ENCODE assay signal across 12 cellular contexts in the genomic region with DNA sequence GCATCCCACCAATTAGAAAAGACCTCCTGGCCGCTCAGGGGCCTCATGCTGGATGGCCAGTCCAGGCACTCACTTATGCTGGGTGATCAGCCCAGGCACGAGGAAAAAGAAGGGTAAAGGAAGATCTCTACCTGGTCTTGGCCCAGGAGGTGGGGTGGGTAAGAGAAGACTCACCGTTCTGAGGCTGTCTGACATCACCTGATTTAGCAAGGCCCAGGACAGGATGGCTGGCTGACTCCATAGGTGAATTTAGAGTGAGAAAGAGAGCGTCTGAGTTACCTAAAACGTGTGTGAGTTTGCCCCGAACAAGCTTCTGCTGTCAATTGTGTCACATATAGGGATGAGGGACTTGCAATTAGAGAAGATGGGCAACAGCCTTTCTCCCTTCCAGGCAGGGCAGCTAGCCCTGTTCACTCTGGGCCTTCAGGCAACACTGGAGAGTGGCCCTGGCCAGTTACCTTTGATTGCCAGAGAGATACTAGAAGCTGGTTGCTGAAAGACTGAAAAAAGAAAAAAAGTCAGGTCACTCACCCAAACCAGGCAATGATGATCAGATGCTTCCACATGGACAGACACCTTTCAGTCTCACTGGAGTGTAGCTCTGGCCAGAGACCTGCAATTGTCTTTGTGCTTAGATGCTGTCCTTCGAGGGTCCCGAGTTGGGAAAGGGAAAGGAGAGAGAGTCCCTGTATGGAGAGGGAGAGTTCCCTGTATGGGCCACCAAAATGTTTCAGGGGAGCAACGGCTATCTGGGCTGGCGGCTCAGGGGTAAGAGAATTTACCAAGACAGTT. TPM values are rescaled to one million over a fixed set of nuclear protein-coding genes. Genes with fewer than 3 reads are reported as not detected.
DNase-seq lines count a peak whose midpoint lies in the region; ATAC-seq and TF ChIP-seq lines count a peak whose summit lies in the region.
"Had no signal": no experiment of that assay in that cellular context is flagged by ENCODE, and none has a peak within 500 bp of the region (broad histone marks: within the 10 kb centered on the region; RNA-seq: fewer than 3 reads in every experiment).

No MANE protein-coding gene starts in this region.

- ATAC-seq in Right ventricle myocardium inferior (no peak), upper lobe of left lung (ENCODE audit: low FRiP score in 2 of 2) (no peak), HG02885 (IDR thresholded peaks at IDR 0.05; ENCODE audit: poor library complexity, unreplicated experiment) (no peak)

- no peaks in the 10 kb centered on the region for H3K36me3 ChIP-seq in cardiac muscle cell
- no peaks in the 10 kb centered on the region for H3K36me3 ChIP-seq in upper lobe of left lung
- H3K36me3 ChIP-seq: BE2C had no signal

- no peak for TF ChIP-seq EP300 in upper lobe of left lung (IDR thresholded peaks at IDR 0.05)

- H3K27ac ChIP-seq in cardiac muscle cell (peak overlapping the region; percentile 64), coronary artery (peak overlapping the region; percentile 80 to 93), upper lobe of left lung (peak overlapping the region; percentile 19 to 92 (median 70))

- no peak overlapping the region for H3K4me3 ChIP-seq in cardiac muscle cell
- H3K4me3 ChIP-seq in coronary artery: no peak overlapping the region
- H3K4me3 ChIP-seq in upper lobe of left lung: no peak overlapping the region

- H3K9me3 Mint-ChIP-seq in nephron progenitor cell: peaks cover 37% of the 10 kb centered on the region

- H3K4me1 Mint-ChIP-seq in nephron progenitor cell: peaks cover 49% of the 10 kb centered on the region

- TF ChIP-seq CTCF in cardiac muscle cell (IDR thresholded peaks at IDR 0.05; ENCODE audit: low read depth, low read length) (no peak), coronary artery (IDR thresholded peaks at IDR 0.05) (no peak), nephron progenitor cell (IDR thresholded peaks at IDR 0.05) (no peak), upper lobe of left lung (IDR thresholded peaks at IDR 0.05) (no peak)

- H3K4me3 Mint-ChIP-seq in nephron progenitor cell: peak overlapping the region; percentile 73

- WGBS in upper lobe of left lung, 2 donors: 89% methylated on average over 8 to 10 of the region's 10 CpGs

- peaks cover 16% of the 10 kb centered on the region for H3K36me3 Mint-ChIP-seq in nephron progenitor cell (ENCODE audit: low read depth)

- no peaks in the 10 kb centered on the region for H3K27me3 Mint-ChIP-seq in nephron progenitor cell (ENCODE audit: low read depth, poor library complexity)

- peak overlapping the region; percentile 97 for H3K27ac Mint-ChIP-seq in nephron progenitor cell

- intact Hi-C loops in Right ventricle myocardium inferior (cut with DNase I): loop anchor here (2.0 kb wide), 1 partner anchor 37 kb away; a partner anchor contains a TSS

- no peak for TF ChIP-seq POLR2A in upper lobe of left lung (IDR thresholded peaks at IDR 0.05)

- H3K9me3 ChIP-seq in cardiac muscle cell (ENCODE audit: low read depth): no peaks in the 10 kb centered on the region
- H3K9me3 ChIP-seq in upper lobe of left lung: no peaks in the 10 kb centered on the region
- H3K9me3 ChIP-seq: BE2C had no signal

- no peak for DNase-seq in cardiac muscle cell (ENCODE audit: low read depth in 1 of 2, low spot score in 1 of 2)
- no peak for DNase-seq in Right ventricle myocardium inferior (ENCODE audit: missing footprints)
- no peak for DNase-seq in coronary artery (ENCODE audit: low spot score)
- no peak for DNase-seq in nephron progenitor cell
- DNase-seq in upper lobe of left lung: no peak
- no peak for DNase-seq in H4 (ENCODE audit: low spot score)
- no peak for DNase-seq in COLO829 (ENCODE audit: low spot score)
- DNase-seq: activated CD4-positive, alpha-beta T cell treated with anti-CD3 and anti-CD28 coated beads, Interleukin-2, amount 50 U/mL, for 4 hours; BE2C; NCI-H1694 treated with DMSO at 0.1 percent for 48 hours; SIG-M5 had no signal

- H3K4me1 ChIP-seq in cardiac muscle cell (ENCODE audit: low read depth) (peaks cover 27% of the 10 kb centered on the region), upper lobe of left lung (peaks cover 43 to 55% (median 48%) of the 10 kb centered on the region in 4 donors)

- no peaks in the 10 kb centered on the region for H3K27me3 ChIP-seq in cardiac muscle cell
- no peaks in the 10 kb centered on the region for H3K27me3 ChIP-seq in upper lobe of left lung
- H3K27me3 ChIP-seq: BE2C had no signal

RNA-seq across cellular contexts. Expression of a gene that starts 35.7 kb away (rescaled TPM):
- total RNA-seq in cardiac muscle cell: 28.0 and 45.8 TPM in 2 replicates
- 20.1 and 25.8 TPM in 2 replicates for polyA plus RNA-seq in cardiac muscle cell
- 19.2 TPM for total RNA-seq in Right ventricle myocardium inferior
- total RNA-seq in upper lobe of left lung: 10 to 100 TPM in 4 of 6 donors, 1 to 10 TPM in 2; 4.2 to 61.1 (median 19.8) TPM
- total RNA-seq in H4 (2014; rRNA removed; shearing (Covaris generic)): 53.1 and 58.9 TPM in 2 replicates

RNA-seq across cellular contexts. Expression of a gene that starts 37.6 kb away (rescaled TPM):
- 208 and 222 TPM in 2 replicates for total RNA-seq in cardiac muscle cell
- 236 and 261 TPM in 2 replicates for polyA plus RNA-seq in cardiac muscle cell
- total RNA-seq in Right ventricle myocardium inferior: 240 TPM
- total RNA-seq in upper lobe of left lung: 100 to 1,000 TPM; 133 to 212 (median 143) TPM
- total RNA-seq in H4 (2014; rRNA removed; shearing (Covaris generic)): 206 and 213 TPM in 2 replicates

RNA-seq across cellular contexts. Expression of a gene that starts 59.9 kb away (rescaled TPM):
- total RNA-seq in cardiac muscle cell: 827 and 939 TPM in 2 replicates
- 662 and 675 TPM in 2 replicates for polyA plus RNA-seq in cardiac muscle cell
- total RNA-seq in Right ventricle myocardium inferior: 254 TPM
- total RNA-seq in upper lobe of left lung: 100 to 1,000 TPM in 4 of 6 donors, 10 to 100 TPM in 2; 71.2 to 347 (median 149) TPM
- total RNA-seq in H4 (2014; rRNA removed; shearing (Covaris generic)): 1,333 and 1,508 TPM in 2 replicates
